In the genomic region with DNA sequence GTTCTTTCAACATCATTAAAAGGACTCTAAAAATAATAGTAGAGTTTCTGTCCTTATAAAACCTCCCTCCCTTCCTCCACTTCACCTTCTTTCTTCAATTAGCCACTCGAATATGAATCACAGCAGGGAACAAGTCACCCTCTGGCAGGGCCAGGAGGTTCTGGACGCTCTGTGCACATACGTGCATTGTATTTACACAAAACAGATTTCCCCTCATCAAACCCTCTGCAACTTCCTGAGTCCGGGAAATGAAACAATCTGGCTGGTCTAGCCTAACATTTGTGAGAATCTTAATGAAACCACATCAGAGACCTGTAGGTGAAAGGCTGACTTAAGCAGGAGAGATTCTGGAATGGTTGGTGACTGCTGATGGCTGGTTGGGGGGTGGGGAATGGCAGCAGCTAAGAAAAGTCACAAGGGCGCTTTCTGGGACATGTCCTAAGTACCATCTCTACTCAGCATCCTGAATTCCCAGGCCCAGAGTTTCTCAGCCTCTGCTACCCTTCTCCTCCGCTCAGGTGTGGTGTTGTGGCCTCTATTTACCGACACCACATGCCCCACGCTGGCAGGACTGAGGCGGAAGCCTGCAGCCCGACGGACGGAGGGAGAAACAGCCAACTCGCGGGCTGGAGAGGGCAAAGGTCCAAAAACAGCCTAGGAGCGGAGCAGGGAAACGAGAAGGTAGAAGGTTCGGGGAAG, we compare ENCODE assay signal across 8 cellular contexts. TPM values are rescaled to one million over a fixed set of nuclear protein-coding genes. Genes with fewer than 3 reads are reported as not detected.
DNase-seq lines count a peak whose midpoint lies in the region; ATAC-seq and TF ChIP-seq lines count a peak whose summit lies in the region.

No MANE protein-coding gene starts in this region.

- WGBS in esophagus squamous epithelium, 2 donors, result 15 to 30% methylated on average over 3 to 12 of the region's 17 CpGs

- POLR2A ChIA-PET in HEK293T (lab: Yijun Ruan, JAX), result no interaction called here

- intact Hi-C loops in esophagus squamous epithelium (cut with DNase I), result no loop called here

- peaks cover 0 to 13% (median 0%) of the 10 kb centered on the region in 3 donors for H3K36me3 ChIP-seq in esophagus squamous epithelium

- peak overlapping the region; percentile 70 for H3K27ac Mint-ChIP-seq in T-helper 2 cell treated with Interferon-gamma antibody and Interleukin-4, amounts not matched to agents 5 μg/mL and 100 μg/mL, for 36 hours
- H3K27ac Mint-ChIP-seq in nephron, result peak overlapping the region in 2 of 3 experiments; percentile 14 to 76

- H3K36me3 Mint-ChIP-seq in T-helper 2 cell treated with Interferon-gamma antibody and Interleukin-4, amounts not matched to agents 5 μg/mL and 100 μg/mL, for 36 hours (ENCODE audit: low read depth), result no peaks in the 10 kb centered on the region
- peaks cover 11% of the 10 kb centered on the region for H3K36me3 Mint-ChIP-seq in nephron (ENCODE audit: low read depth)

- peak overlapping the region; percentile 83 for H3K4me3 Mint-ChIP-seq in T-helper 2 cell treated with Interferon-gamma antibody and Interleukin-4, amounts not matched to agents 5 μg/mL and 100 μg/mL, for 36 hours
- peak overlapping the region; percentile 91 to 95 (median 92) for H3K4me3 Mint-ChIP-seq in nephron

- peak overlapping the region; percentile 81 to 90 (median 88) for H3K27ac ChIP-seq in esophagus squamous epithelium

- no peaks in the 10 kb centered on the region for H3K9me3 ChIP-seq in esophagus squamous epithelium

- H3K9me3 Mint-ChIP-seq in T-helper 2 cell treated with Interferon-gamma antibody and Interleukin-4, amounts not matched to agents 5 μg/mL and 100 μg/mL, for 36 hours, result no peaks in the 10 kb centered on the region
- peaks cover 3% of the 10 kb centered on the region for H3K9me3 Mint-ChIP-seq in nephron

- no peak for TF ChIP-seq POLR2A in esophagus squamous epithelium (IDR thresholded peaks at IDR 0.05)

- H3K27me3 Mint-ChIP-seq in T-helper 2 cell treated with Interferon-gamma antibody and Interleukin-4, amounts not matched to agents 5 μg/mL and 100 μg/mL, for 36 hours (ENCODE audit: low read depth), result peaks cover 3% of the 10 kb centered on the region
- peaks cover 5% of the 10 kb centered on the region for H3K27me3 Mint-ChIP-seq in nephron (ENCODE audit: low read depth)

- H3K27me3 ChIP-seq in esophagus squamous epithelium, result no peaks in the 10 kb centered on the region

- H3K4me1 ChIP-seq in esophagus squamous epithelium, result peaks cover 0 to 25% (median 0%) of the 10 kb centered on the region in 3 donors

- TF ChIP-seq CTCF in esophagus squamous epithelium (IDR thresholded peaks at IDR 0.05) (no peak), nephron (IDR thresholded peaks at IDR 0.05; ENCODE audit: unreplicated experiment in 3 of 3) (no peak)

- DNase-seq in T-helper 2 cell treated with Interferon-gamma antibody and Interleukin-4, amounts not matched to agents 5 μg/mL and 100 μg/mL, for 36 hours (ENCODE audit: low spot score), result no peak
- DNase-seq in T-helper 2 cell, result no peak
- DNase-seq in SW480 (ENCODE audit: low spot score), result peak; percentile 86
- no peak for DNase-seq in esophagus squamous epithelium (lab: John Stamatoyannopoulos, UW)
- no peak for DNase-seq in HEK293T (ENCODE audit: extremely low spot score)

- ATAC-seq in GM18520 (IDR thresholded peaks at IDR 0.05; ENCODE audit: unreplicated experiment), result no peak
- no peak for ATAC-seq in HG03108 (IDR thresholded peaks at IDR 0.05; ENCODE audit: unreplicated experiment)

- CTCF ChIA-PET in HEK293T (lab: Yijun Ruan, JAX), result no interaction called here

- peaks cover 11% of the 10 kb centered on the region for H3K4me1 Mint-ChIP-seq in T-helper 2 cell treated with Interferon-gamma antibody and Interleukin-4, amounts not matched to agents 5 μg/mL and 100 μg/mL, for 36 hours (ENCODE audit: low read depth)
- peaks cover 30% of the 10 kb centered on the region for H3K4me1 Mint-ChIP-seq in nephron

- H3K4me3 ChIP-seq in esophagus squamous epithelium, result peak overlapping the region; percentile 67 to 79 (median 72)

TF ChIP-seq in HEK293T, 16 proteins besides CTCF, POLR2A, EP300 and RAD21:
- TF ChIP-seq FOXA1 (IDR thresholded peaks at IDR 0.05) (no peak), TARDBP (IDR thresholded peaks at IDR 0.05) (no peak), BHLHE40 (IDR thresholded peaks at IDR 0.05; ENCODE audit: borderline replicate concordance) (no peak), CTBP1 (IDR thresholded peaks at IDR 0.05; ENCODE audit: borderline replicate concordance) (no peak), ARNT (IDR thresholded peaks at IDR 0.05) (no peak), HDGF (IDR thresholded peaks at IDR 0.05; ENCODE audit: borderline replicate concordance) (no peak), ZNF384 (IDR thresholded peaks at IDR 0.05) (no peak), SUZ12 (IDR thresholded peaks at IDR 0.05) (no peak), L3MBTL2 (conservative IDR thresholded peaks at IDR 0.05) (no peak), ELF4 (IDR thresholded peaks at IDR 0.05) (no peak), FOXM1 (IDR thresholded peaks at IDR 0.05; ENCODE audit: borderline replicate concordance) (no peak), FOXK2 (IDR thresholded peaks at IDR 0.05) (no peak), NFRKB (IDR thresholded peaks at IDR 0.05) (no peak)
- TF ChIP-seq, protein P1, sequence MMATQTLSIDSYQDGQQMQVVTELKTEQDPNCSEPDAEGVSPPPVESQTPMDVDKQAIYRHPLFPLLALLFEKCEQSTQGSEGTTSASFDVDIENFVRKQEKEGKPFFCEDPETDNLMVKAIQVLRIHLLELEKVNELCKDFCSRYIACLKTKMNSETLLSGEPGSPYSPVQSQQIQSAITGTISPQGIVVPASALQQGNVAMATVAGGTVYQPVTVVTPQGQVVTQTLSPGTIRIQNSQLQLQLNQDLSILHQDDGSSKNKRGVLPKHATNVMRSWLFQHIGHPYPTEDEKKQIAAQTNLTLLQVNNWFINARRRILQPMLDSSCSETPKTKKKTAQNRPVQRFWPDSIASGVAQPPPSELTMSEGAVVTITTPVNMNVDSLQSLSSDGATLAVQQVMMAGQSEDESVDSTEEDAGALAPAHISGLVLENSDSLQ (IDR thresholded peaks at IDR 0.05), result no peak

RNA-seq across cellular contexts. Expression of a gene that starts 1.0 kb away (rescaled TPM):
- 10 to 100 TPM; 11.3 to 22.3 (median 12.8) TPM for total RNA-seq in esophagus squamous epithelium
